18 cellular contexts compared by ENCODE assay signal in the genomic region with DNA sequence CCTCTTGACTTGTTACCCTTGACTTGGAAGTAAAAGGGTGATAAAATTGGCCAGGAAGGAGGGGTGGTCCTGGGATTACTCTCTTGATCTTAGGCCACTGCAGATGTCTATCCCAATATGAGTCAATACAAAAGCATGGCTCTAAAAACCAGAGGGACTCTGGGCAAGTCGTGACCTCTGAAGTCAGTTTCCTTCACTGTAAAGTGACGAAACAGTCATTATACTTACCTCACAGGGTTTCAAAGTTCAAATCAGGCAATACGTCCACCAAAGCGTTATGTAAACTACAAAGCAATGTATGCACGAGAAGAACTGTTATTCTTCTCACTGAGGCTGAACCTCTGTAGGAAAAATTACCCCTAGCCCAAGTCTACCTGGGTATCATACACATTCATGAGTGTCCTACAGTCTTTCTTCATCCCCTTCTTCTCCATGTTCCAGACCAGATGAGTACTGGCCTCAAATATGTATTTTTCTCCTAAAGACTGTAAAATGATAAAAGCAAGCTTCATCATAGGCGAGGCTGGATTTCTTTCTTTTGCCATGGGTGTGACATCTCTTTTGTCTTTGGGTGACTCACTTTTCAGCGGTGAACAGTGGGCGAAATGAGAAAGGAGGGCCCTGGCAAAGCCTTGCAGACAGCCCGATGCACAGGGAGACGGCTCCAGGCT. TPM values are rescaled to one million over a fixed set of nuclear protein-coding genes. Genes with fewer than 3 reads are reported as not detected.
DNase-seq lines count a peak whose midpoint lies in the region; ATAC-seq and TF ChIP-seq lines count a peak whose summit lies in the region.
"Had no signal": no experiment of that assay in that cellular context is flagged by ENCODE, and none has a peak within 500 bp of the region (broad histone marks: within the 10 kb centered on the region; RNA-seq: fewer than 3 reads in every experiment).

No MANE protein-coding gene starts in this region.

- CTCF ChIA-PET in activated naive CD4-positive, alpha-beta T cell treated with anti-CD3 and anti-CD28 coated beads, Interleukin-2, amount 10 ng/mL, durations not matched to agents 7 days and 5 days (lab: Charles Lee), result no interaction called here
- CTCF ChIA-PET in activated naive CD4-positive, alpha-beta T cell treated with anti-CD3 and anti-CD28 coated beads for 36 hours (lab: Charles Lee), result interaction anchor here (0.8 kb wide), 1 partner anchor 156 kb away, joined by 4 read pairs; no protein-coding TSS in a partner anchor

- no peak for DNase-seq in activated naive CD4-positive, alpha-beta T cell treated with anti-CD3 and anti-CD28 coated beads, Interleukin-2, amount 10 ng/mL, durations not matched to agents 7 days and 5 days
- DNase-seq in activated naive CD4-positive, alpha-beta T cell treated with anti-CD3 and anti-CD28 coated beads for 36 hours, result no peak
- peak; percentile 84 for DNase-seq in astrocyte of the hippocampus (ENCODE audit: low read depth, low spot score)
- DNase-seq in foreskin fibroblast, result peak; percentile 20 to 44
- no peak for DNase-seq in stimulated activated effector memory CD8-positive, alpha-beta T cell treated with anti-CD3 and anti-CD28 coated beads, Interleukin-12 subunit alpha, Interleukin-12 subunit beta, amount 100 ng/mL, for 72 hours (ENCODE audit: low spot score in 2 of 2)
- DNase-seq: activated CD8-positive, alpha-beta memory T cell treated with anti-CD3 and anti-CD28 coated beads for 24 hours; activated naive CD4-positive, alpha-beta T cell; GF-D8; islet precursor cell; NK-92 treated with Interleukin-12 subunit alpha and Interleukin-12 subunit beta, amount 100 ng/mL, for 24 hours; ovary; testis had no signal

- no peak for TF ChIP-seq CTCF in foreskin fibroblast (IDR thresholded peaks at IDR 0.05; ENCODE audit: low read depth, low read length)

- peaks cover 63% of the 10 kb centered on the region for H3K36me3 Mint-ChIP-seq in activated naive CD4-positive, alpha-beta T cell treated with anti-CD3 and anti-CD28 coated beads, Interleukin-2, amount 10 ng/mL, durations not matched to agents 7 days and 5 days
- peaks cover 43% of the 10 kb centered on the region for H3K36me3 Mint-ChIP-seq in activated naive CD4-positive, alpha-beta T cell treated with anti-CD3 and anti-CD28 coated beads for 36 hours (ENCODE audit: low read depth)
- H3K36me3 Mint-ChIP-seq in stimulated activated effector memory CD8-positive, alpha-beta T cell treated with anti-CD3 and anti-CD28 coated beads, Interleukin-12 subunit alpha, Interleukin-12 subunit beta, amount 100 ng/mL, for 72 hours, result peaks cover 100% of the 10 kb centered on the region

- H3K4me3 Mint-ChIP-seq in activated naive CD4-positive, alpha-beta T cell treated with anti-CD3 and anti-CD28 coated beads, Interleukin-2, amount 10 ng/mL, durations not matched to agents 7 days and 5 days, result no peak overlapping the region
- H3K4me3 Mint-ChIP-seq in activated naive CD4-positive, alpha-beta T cell treated with anti-CD3 and anti-CD28 coated beads for 36 hours, result no peak overlapping the region
- no peak overlapping the region for H3K4me3 Mint-ChIP-seq in stimulated activated effector memory CD8-positive, alpha-beta T cell treated with anti-CD3 and anti-CD28 coated beads, Interleukin-12 subunit alpha, Interleukin-12 subunit beta, amount 100 ng/mL, for 72 hours

- no peaks in the 10 kb centered on the region for H3K27me3 Mint-ChIP-seq in activated naive CD4-positive, alpha-beta T cell treated with anti-CD3 and anti-CD28 coated beads, Interleukin-2, amount 10 ng/mL, durations not matched to agents 7 days and 5 days
- no peaks in the 10 kb centered on the region for H3K27me3 Mint-ChIP-seq in activated naive CD4-positive, alpha-beta T cell treated with anti-CD3 and anti-CD28 coated beads for 36 hours (ENCODE audit: low read depth)

- H3K9me3 Mint-ChIP-seq in activated naive CD4-positive, alpha-beta T cell treated with anti-CD3 and anti-CD28 coated beads, Interleukin-2, amount 10 ng/mL, durations not matched to agents 7 days and 5 days, result no peaks in the 10 kb centered on the region
- H3K9me3 Mint-ChIP-seq in activated naive CD4-positive, alpha-beta T cell treated with anti-CD3 and anti-CD28 coated beads for 36 hours, result no peaks in the 10 kb centered on the region
- no peaks in the 10 kb centered on the region for H3K9me3 Mint-ChIP-seq in stimulated activated effector memory CD8-positive, alpha-beta T cell treated with anti-CD3 and anti-CD28 coated beads, Interleukin-12 subunit alpha, Interleukin-12 subunit beta, amount 100 ng/mL, for 72 hours

- H3K4me1 Mint-ChIP-seq in activated naive CD4-positive, alpha-beta T cell treated with anti-CD3 and anti-CD28 coated beads, Interleukin-2, amount 10 ng/mL, durations not matched to agents 7 days and 5 days, result peaks cover 5% of the 10 kb centered on the region
- no peaks in the 10 kb centered on the region for H3K4me1 Mint-ChIP-seq in activated naive CD4-positive, alpha-beta T cell treated with anti-CD3 and anti-CD28 coated beads for 36 hours (ENCODE audit: low read depth)
- no peaks in the 10 kb centered on the region for H3K4me1 Mint-ChIP-seq in stimulated activated effector memory CD8-positive, alpha-beta T cell treated with anti-CD3 and anti-CD28 coated beads, Interleukin-12 subunit alpha, Interleukin-12 subunit beta, amount 100 ng/mL, for 72 hours

- H3K27ac Mint-ChIP-seq in activated naive CD4-positive, alpha-beta T cell treated with anti-CD3 and anti-CD28 coated beads, Interleukin-2, amount 10 ng/mL, durations not matched to agents 7 days and 5 days, result peak overlapping the region; percentile 46
- H3K27ac Mint-ChIP-seq in activated naive CD4-positive, alpha-beta T cell treated with anti-CD3 and anti-CD28 coated beads for 36 hours, result no peak overlapping the region
- H3K27ac Mint-ChIP-seq in stimulated activated effector memory CD8-positive, alpha-beta T cell treated with anti-CD3 and anti-CD28 coated beads, Interleukin-12 subunit alpha, Interleukin-12 subunit beta, amount 100 ng/mL, for 72 hours, result peak overlapping the region; percentile 29

- H3K4me3 ChIP-seq in foreskin fibroblast (ENCODE audit: low read depth in 1 of 2, low read length in 2 of 2), result no peak overlapping the region
- H3K4me3 ChIP-seq: A549, coronary artery, gastroesophageal sphincter, ovary, testis had no signal

- intact Hi-C loops in activated naive CD4-positive, alpha-beta T cell treated with anti-CD3 and anti-CD28 coated beads for 36 hours (cut with micrococcal nuclease), result no loop called here

- no peak for ATAC-seq in stimulated activated effector memory CD8-positive, alpha-beta T cell treated with anti-CD3 and anti-CD28 coated beads, Interleukin-12 subunit alpha, Interleukin-12 subunit beta, amount 100 ng/mL, for 72 hours
- ATAC-seq in HG03571 (IDR thresholded peaks at IDR 0.05; ENCODE audit: unreplicated experiment) (no peak), GM18868 (IDR thresholded peaks at IDR 0.05; ENCODE audit: unreplicated experiment) (no peak), HG03354 (IDR thresholded peaks at IDR 0.05; ENCODE audit: poor library complexity, severe bottlenecking, unreplicated experiment) (no peak)
- ATAC-seq: gastroesophageal sphincter had no signal

RNA-seq across cellular contexts. Expression of a gene that starts 34.5 kb away (rescaled TPM):
- not detected for total RNA-seq in activated naive CD4-positive, alpha-beta T cell treated with anti-CD3 and anti-CD28 coated beads for 36 hours

Comparison
In these comparisons a context has a peak if more than half of its experiments do, and no peak if none do; other contexts are left out.
1. DNase-seq: peak in astrocyte of the hippocampus (single experiment) and foreskin fibroblast (2 of 2); none in activated naive CD4-positive, alpha-beta T cell treated with anti-CD3 and anti-CD28 coated beads, Interleukin-2, amount 10 ng/mL, durations not matched to agents 7 days and 5 days (single experiment), activated naive CD4-positive, alpha-beta T cell treated with anti-CD3 and anti-CD28 coated beads for 36 hours (single experiment) and stimulated activated effector memory CD8-positive, alpha-beta T cell treated with anti-CD3 and anti-CD28 coated beads, Interleukin-12 subunit alpha, Interleukin-12 subunit beta, amount 100 ng/mL, for 72 hours (0 of 2).